Comparison of ENCODE assay signal across 16 cellular contexts in the genomic region with DNA sequence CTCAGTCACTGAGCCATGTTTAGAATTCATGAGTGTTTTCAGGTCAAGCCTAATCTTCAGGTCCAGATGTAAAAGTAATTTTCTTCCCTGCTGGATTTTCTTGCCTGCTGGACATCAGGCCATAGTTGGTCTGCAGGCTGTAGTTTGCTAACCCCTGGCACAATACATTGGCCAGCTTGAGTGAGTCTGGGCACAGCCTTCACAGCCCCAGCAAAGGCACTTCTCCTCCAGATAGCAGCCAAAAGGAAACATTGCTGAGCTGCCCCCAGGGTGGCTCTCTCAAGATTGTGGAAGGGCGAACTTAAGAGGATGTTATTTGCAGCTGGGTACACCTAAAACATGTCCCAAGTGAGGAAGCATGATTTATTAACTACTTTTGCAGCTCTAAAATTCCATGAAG.
"Had no signal": no experiment of that assay in that cellular context is flagged by ENCODE, and none has a peak within 500 bp of the region (broad histone marks: within the 10 kb centered on the region; RNA-seq: fewer than 3 reads in every experiment).

No MANE protein-coding gene starts in this region.

- H3K4me1 ChIP-seq: testis, tibial nerve, vagina had no signal

- H3K36me3 ChIP-seq: ovary had no signal

- H3K4me3 ChIP-seq: left lung, ovary, prostate gland, skin epidermis, testis, tibial nerve, upper lobe of right lung, vagina had no signal

- ATAC-seq: effector memory CD8-positive, alpha-beta T cell; foreskin keratinocyte; left lung; naive thymus-derived CD4-positive, alpha-beta T cell; sciatic nerve; stimulated activated naive B cell treated with anti-CD40 and anti-IgM and Interleukin-4, amounts not matched to agents 10 μg/mL and 1 μg/mL and 100 μg/mL, for 72 hours; stimulated activated naive CD8-positive, alpha-beta T cell treated with anti-CD3 and anti-CD28 coated beads, Interleukin-15, amount 100 ng/mL, for 72 hours; upper lobe of right lung had no signal

- DNase-seq: effector memory CD8-positive, alpha-beta T cell; foreskin keratinocyte; left lung; naive thymus-derived CD4-positive, alpha-beta T cell; ovary; stimulated activated CD4-positive, alpha-beta T cell treated with anti-CD3 and anti-CD28 coated beads, Interleukin-2, amount 100 ng/mL, for 24 hours; stimulated activated CD4-positive, alpha-beta T cell treated with anti-CD3 and anti-CD28 coated beads, Interleukin-4, amount 100 ng/mL, for 4 hours; stimulated activated naive B cell treated with anti-CD40 and anti-IgM and Interleukin-4, amounts not matched to agents 10 μg/mL and 1 μg/mL and 100 μg/mL, for 72 hours; stimulated activated naive CD8-positive, alpha-beta T cell treated with anti-CD3 and anti-CD28 coated beads, Interleukin-15, amount 100 ng/mL, for 72 hours; testis; upper lobe of right lung had no signal

- H3K27ac ChIP-seq: foreskin keratinocyte, left lung, ovary, skin epidermis, testis, tibial nerve, upper lobe of right lung, vagina had no signal

- H3K27me3 ChIP-seq: foreskin keratinocyte, left lung, ovary, testis, tibial nerve, upper lobe of right lung, vagina had no signal

- H3K9me3 ChIP-seq: left lung, ovary, prostate gland, testis, tibial nerve, upper lobe of right lung, vagina had no signal
